33 cellular contexts compared by ENCODE assay signal in the genomic region with DNA sequence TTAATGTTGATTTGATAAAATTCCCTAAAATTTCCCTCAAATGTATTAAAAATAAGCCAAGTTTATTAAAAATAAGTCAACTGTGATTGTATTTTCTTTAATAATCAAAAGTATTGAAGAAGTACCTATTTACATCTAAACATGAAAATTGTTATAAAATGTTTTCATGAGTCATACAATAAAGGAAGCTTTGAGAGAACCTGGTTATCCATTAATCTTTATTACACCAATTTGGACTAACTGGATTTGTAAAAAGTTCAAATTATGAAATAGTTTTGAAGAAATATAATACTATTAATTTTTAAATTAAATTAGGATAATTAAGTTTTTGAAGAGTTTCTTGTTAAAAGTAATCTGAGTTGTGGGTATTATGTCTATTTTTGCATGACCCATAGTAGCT.
"Had no signal": no experiment of that assay in that cellular context is flagged by ENCODE, and none has a peak within 500 bp of the region (broad histone marks: within the 10 kb centered on the region; RNA-seq: fewer than 3 reads in every experiment).

No MANE protein-coding gene starts in this region.

- FAIRE-seq: bronchial epithelial cell had no signal

- H3K36me3 ChIP-seq: MG63, Peyer's patch had no signal

- H3K27ac ChIP-seq: Peyer's patch, RWPE1, VCaP had no signal

- H3K27me3 ChIP-seq: MG63, Peyer's patch had no signal

- H3K4me1 ChIP-seq: Peyer's patch had no signal

- ATAC-seq: activated CD8-positive, alpha-beta memory T cell treated with anti-CD3 and anti-CD28 coated beads, Interleukin-2, amount 10 ng/mL, durations not matched to agents 7 days and 5 days; activated naive CD8-positive, alpha-beta T cell treated with anti-CD3 and anti-CD28 coated beads, Interleukin-2, amount 50 U/mL, for 24 hours; Right ventricle myocardium inferior; SK-N-SH treated with all-trans-retinoic acid at 6 μM for 48 hours; T-cell; T-helper 17 cell had no signal

- H3K9me3 ChIP-seq: Peyer's patch had no signal

- H3K4me3 ChIP-seq: MG63, Peyer's patch had no signal

- DNase-seq: activated B cell treated with CpG ODN at 0.5 μM for 24 hours; activated CD4-positive, alpha-beta memory T cell treated with anti-CD3 and anti-CD28 coated beads, Interleukin-2, amount 10 ng/mL, durations not matched to agents 7 days and 5 days; activated CD4-positive, alpha-beta T cell treated with anti-CD3 and anti-CD28 coated beads for 4 hours; activated CD4-positive, alpha-beta T cell treated with anti-CD3 and anti-CD28 coated beads, Interleukin-2, amount 50 U/mL, for 1 hour; activated CD4-positive, CD25-positive, alpha-beta regulatory T cell treated with anti-CD3 and anti-CD28 coated beads, Interleukin-2, amount 50 U/mL, for 72 hours; activated CD8-positive, alpha-beta memory T cell treated with anti-CD3 and anti-CD28 coated beads for 24 hours; activated CD8-positive, alpha-beta memory T cell treated with anti-CD3 and anti-CD28 coated beads, Interleukin-2, amount 10 ng/mL, durations not matched to agents 7 days and 5 days; activated CD8-positive, alpha-beta memory T cell treated with anti-CD3 and anti-CD28 coated beads, Interleukin-2, amount 50 U/mL, for 48 hours; activated effector memory CD4-positive, alpha-beta T cell treated with Interleukin-2 at 50 U/mL for 16 hours; activated naive CD4-positive, alpha-beta T cell treated with anti-CD3 and anti-CD28 coated beads, Interleukin-2, amount 10 ng/mL, durations not matched to agents 7 days and 5 days; activated naive CD8-positive, alpha-beta T cell treated with anti-CD3 and anti-CD28 coated beads, Interleukin-2, amount 50 U/mL, for 24 hours; activated T-cell treated with anti-CD3 and anti-CD28 coated beads, Interleukin-2, amount 50 U/mL, for 48 hours; anterior cingulate cortex; caudate nucleus; Karpas-422; KBM-7; MG63; NCI-H1048; NCI-H1105 treated with DMSO at 0.1 percent for 48 hours; NCI-H1436; NCI-H1694; NCI-H2029; NCI-H345; NCI-H524 treated with DMSO at 0.1 percent for 48 hours; Peyer's patch; SIG-M5; T-cell; T-helper 17 cell had no signal
